20 cellular contexts compared by ENCODE assay signal in the genomic region with DNA sequence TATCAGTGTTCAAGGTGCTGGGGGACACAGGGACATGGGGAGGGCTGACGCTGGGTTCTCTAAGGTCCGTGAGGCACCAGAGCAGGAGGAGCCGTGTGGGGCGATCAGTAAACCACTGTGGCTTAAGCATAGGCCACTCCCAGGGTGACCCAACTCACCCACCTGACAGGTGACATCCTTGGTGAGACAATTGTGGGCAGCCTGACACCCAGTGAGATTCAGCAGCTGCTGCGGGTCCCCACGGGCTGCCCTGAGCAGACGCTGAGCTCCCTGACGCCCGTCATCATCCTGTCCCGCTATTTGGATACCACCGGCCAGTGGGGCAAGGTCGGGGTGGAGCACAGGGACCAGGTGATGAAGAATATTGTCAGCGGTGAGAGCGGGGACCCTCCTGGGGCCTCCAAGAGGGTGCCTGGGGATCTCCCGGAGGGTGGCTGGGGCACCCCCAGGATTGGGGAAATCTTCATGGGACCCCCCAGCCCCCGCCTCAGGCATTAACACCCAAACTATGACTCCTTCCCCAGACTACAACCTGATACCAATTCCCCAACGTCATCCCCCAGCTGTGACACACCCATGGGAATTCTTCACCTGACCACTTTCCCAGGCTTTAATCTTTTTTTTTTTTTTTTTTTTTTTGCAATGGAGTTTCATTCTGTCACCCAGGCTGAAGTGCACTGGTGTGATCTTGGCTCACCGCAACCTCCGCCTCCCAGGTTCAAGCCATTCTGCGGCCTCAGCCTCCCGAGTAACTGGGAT. TPM values are rescaled to one million over a fixed set of nuclear protein-coding genes. Genes with fewer than 3 reads are reported as not detected.
DNase-seq lines count a peak whose midpoint lies in the region; ATAC-seq, FAIRE-seq and TF ChIP-seq lines count a peak whose summit lies in the region.
"Had no signal": no experiment of that assay in that cellular context is flagged by ENCODE, and none has a peak within 500 bp of the region (broad histone marks: within the 10 kb centered on the region; RNA-seq: fewer than 3 reads in every experiment).

No MANE protein-coding gene starts in this region.

- H3K4me3 ChIP-seq in A549, result no peak overlapping the region
- no peak overlapping the region for H3K4me3 ChIP-seq in bronchial epithelial cell (ENCODE audit: low read depth, low read length)
- H3K4me3 ChIP-seq: BLaER1 treated with 17β-estradiol and CSF1 and Interleukin-3, amounts not matched to agents 10 nM and 100 nM; HAP-1 had no signal

- no peak overlapping the region for H3K4me2 ChIP-seq in A549
- H3K4me2 ChIP-seq: BLaER1 treated with 17β-estradiol and CSF1 and Interleukin-3, amounts not matched to agents 10 nM and 100 nM had no signal

- H3K9me3 ChIP-seq in A549, result no peaks in the 10 kb centered on the region
- H3K9me3 ChIP-seq: BLaER1 treated with 17β-estradiol and CSF1 and Interleukin-3, amounts not matched to agents 10 nM and 100 nM; HAP-1 had no signal

- POLR2A ChIA-PET in A549 (lab: Yijun Ruan, JAX), result no interaction called here
- POLR2A ChIA-PET in RWPE1 (lab: Yijun Ruan, JAX; ENCODE audit: low non-redundant PET), result no interaction called here

- no peak for TF ChIP-seq RAD21 in A549 (conservative IDR thresholded peaks at IDR 0.05 in 1 of 2, IDR thresholded peaks at IDR 0.05 in 1 of 2)

- DNase-seq in A549 (ENCODE audit: low read depth in 1 of 2, low spot score in 1 of 2) (no peak), RWPE1 (ENCODE audit: low spot score) (peak; percentile 37), bronchial epithelial cell (ENCODE audit: low read depth) (no peak), RKO (ENCODE audit: low spot score) (no peak), SKM-1 (lab: John Stamatoyannopoulos, UW; ENCODE audit: unreplicated experiment) (no peak)
- DNase-seq: 8988T; ACHN; Calu3; CD4-positive, CD25-positive, alpha-beta regulatory T cell; DMS 273 treated with DMSO at 0.1 percent for 48 hours had no signal

- no peaks in the 10 kb centered on the region for H3K27me3 ChIP-seq in bronchial epithelial cell (ENCODE audit: control insufficient read depth, insufficient read depth, low read length)
- H3K27me3 ChIP-seq: BLaER1 treated with 17β-estradiol and CSF1 and Interleukin-3, amounts not matched to agents 10 nM and 100 nM had no signal

- WGBS in A549 (ENCODE audit: missing lambda C conversion rate), result 54% methylated on average over 15 of the region's 21 CpGs

- H3K27ac ChIP-seq in A549 (no peak overlapping the region), RWPE1 (no peak overlapping the region)
- H3K27ac ChIP-seq: BLaER1 treated with 17β-estradiol and CSF1 and Interleukin-3, amounts not matched to agents 10 nM and 100 nM had no signal

- TF ChIP-seq CTCF in A549 (IDR thresholded peaks at IDR 0.05) (no peak), RWPE1 (conservative IDR thresholded peaks at IDR 0.05; ENCODE audit: low read depth) (no peak), bronchial epithelial cell (IDR thresholded peaks at IDR 0.05; ENCODE audit: insufficient read depth, low read length, severe bottlenecking) (no peak)

- peaks cover 43% of the 10 kb centered on the region for H3K27me3 Mint-ChIP-seq in stimulated activated memory B cell treated with anti-CD40 and anti-IgM and Interleukin-4, amounts not matched to agents 10 μg/mL and 1 μg/mL and 100 μg/mL, for 72 hours
- H3K27me3 Mint-ChIP-seq: CD4-positive, CD25-positive, alpha-beta regulatory T cell had no signal

- no peak for TF ChIP-seq POLR2A in A549 (IDR thresholded peaks at IDR 0.05; ENCODE audit: low read length)

- no peak for FAIRE-seq in A549 (lab: Jason Lieb, UNC)
- FAIRE-seq in bronchial epithelial cell (lab: Jason Lieb, UNC), result peak; percentile 32
- FAIRE-seq: GM12892, GM19239, H1, HepG2, HTR-8/SVneo had no signal

- H3K4me1 Mint-ChIP-seq in stimulated activated memory B cell treated with anti-CD40 and anti-IgM and Interleukin-4, amounts not matched to agents 10 μg/mL and 1 μg/mL and 100 μg/mL, for 72 hours, result peaks cover 7% of the 10 kb centered on the region
- H3K4me1 Mint-ChIP-seq: CD4-positive, CD25-positive, alpha-beta regulatory T cell had no signal

- TF ChIP-seq EP300 in A549 (IDR thresholded peaks at IDR 0.05), result no peak

- peaks cover 3% of the 10 kb centered on the region for H3K9me3 Mint-ChIP-seq in stimulated activated memory B cell treated with anti-CD40 and anti-IgM and Interleukin-4, amounts not matched to agents 10 μg/mL and 1 μg/mL and 100 μg/mL, for 72 hours

- H3K36me3 ChIP-seq in bronchial epithelial cell (ENCODE audit: control insufficient read depth, insufficient read depth, low read length), result no peaks in the 10 kb centered on the region
- H3K36me3 ChIP-seq: BLaER1 treated with 17β-estradiol and CSF1 and Interleukin-3, amounts not matched to agents 10 nM and 100 nM; HAP-1 had no signal

- H3K36me3 Mint-ChIP-seq in stimulated activated memory B cell treated with anti-CD40 and anti-IgM and Interleukin-4, amounts not matched to agents 10 μg/mL and 1 μg/mL and 100 μg/mL, for 72 hours, result no peaks in the 10 kb centered on the region
- H3K36me3 Mint-ChIP-seq: CD4-positive, CD25-positive, alpha-beta regulatory T cell had no signal

- no peaks in the 10 kb centered on the region for H3K4me1 ChIP-seq in A549
- H3K4me1 ChIP-seq: HAP-1 had no signal

- CTCF ChIA-PET in A549 (lab: Yijun Ruan, JAX), result interaction anchor here (0.7 to 1.0 kb wide), 3 partner anchors 25 to 122 kb away, joined by 3 to 6 read pairs (median 4); no protein-coding TSS in a partner anchor
- CTCF ChIA-PET in RWPE1 (lab: Yijun Ruan, JAX), result no interaction called here

- H3K4me3 Mint-ChIP-seq in stimulated activated memory B cell treated with anti-CD40 and anti-IgM and Interleukin-4, amounts not matched to agents 10 μg/mL and 1 μg/mL and 100 μg/mL, for 72 hours, result no peak overlapping the region
- H3K4me3 Mint-ChIP-seq: CD4-positive, CD25-positive, alpha-beta regulatory T cell had no signal

- ATAC-seq in A549 (0 out of 6 replicates have a peak, but pooled peaks have one; percentile 24 to 29), GM19395 (IDR thresholded peaks at IDR 0.05; ENCODE audit: unreplicated experiment) (no peak)
- ATAC-seq in stimulated activated memory B cell treated with anti-CD40 and anti-IgM and Interleukin-4, amounts not matched to agents 10 μg/mL and 1 μg/mL and 100 μg/mL, for 72 hours, result peak; percentile 35
- ATAC-seq: HepG2 had no signal

- H3K27ac Mint-ChIP-seq in stimulated activated memory B cell treated with anti-CD40 and anti-IgM and Interleukin-4, amounts not matched to agents 10 μg/mL and 1 μg/mL and 100 μg/mL, for 72 hours, result no peak overlapping the region

TF ChIP-seq in A549, 52 proteins besides CTCF, POLR2A, EP300 and RAD21 (continues in another document):
- no peak for TF ChIP-seq NFE2L2 (conservative IDR thresholded peaks at IDR 0.05; ENCODE audit: low read length)
- no peak for TF ChIP-seq CEBPB (IDR thresholded peaks at IDR 0.05)
- TF ChIP-seq KDM1A (IDR thresholded peaks at IDR 0.05; ENCODE audit: low read depth), result no peak
- TF ChIP-seq PHF8 (IDR thresholded peaks at IDR 0.05; ENCODE audit: borderline replicate concordance, low read depth), result no peak
- TF ChIP-seq, protein P1, sequence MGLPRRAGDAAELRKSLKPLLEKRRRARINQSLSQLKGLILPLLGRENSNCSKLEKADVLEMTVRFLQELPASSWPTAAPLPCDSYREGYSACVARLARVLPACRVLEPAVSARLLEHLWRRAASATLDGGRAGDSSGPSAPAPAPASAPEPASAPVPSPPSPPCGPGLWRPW (IDR thresholded peaks at IDR 0.05), result no peak
- no peak for TF ChIP-seq ESRRA (IDR thresholded peaks at IDR 0.05; ENCODE audit: borderline replicate concordance, low read length)
- no peak for TF ChIP-seq ZFP36 (IDR thresholded peaks at IDR 0.05; ENCODE audit: borderline replicate concordance, partially characterized antibody)
- TF ChIP-seq HDAC2 (IDR thresholded peaks at IDR 0.05), result no peak
- TF ChIP-seq, protein P2, sequence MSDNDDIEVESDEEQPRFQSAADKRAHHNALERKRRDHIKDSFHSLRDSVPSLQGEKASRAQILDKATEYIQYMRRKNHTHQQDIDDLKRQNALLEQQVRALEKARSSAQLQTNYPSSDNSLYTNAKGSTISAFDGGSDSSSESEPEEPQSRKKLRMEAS (IDR thresholded peaks at IDR 0.05), result no peak

RNA-seq across cellular contexts. Expression of gene SHFL, which starts 33.3 kb away (rescaled TPM):
- polyA plus RNA-seq in A549 (2011; rRNA removed) (9.1 and 10.1 TPM in 2 replicates), A549 (2017; fragmentation: RNase III; extraction: RNeasy Plus Mini Kit Qiagen cat#74134 plus additional on column Dnase treatment) (10.5 to 16.4 TPM (median 12.5 TPM) in 3 replicates)
- 11.7 and 14.0 TPM in 2 replicates for polyA plus RNA-seq in A549 (2012; cell fraction: cytosol; rRNA removed)
- polyA plus RNA-seq in A549 (2012; cell fraction: nucleus; rRNA removed), result 33.6 and 40.8 TPM in 2 replicates
- polyA minus RNA-seq in A549 (2011; rRNA and poly(A)+ RNA removed), result 6.4 and 7.7 TPM in 2 replicates
- 5.0 and 5.5 TPM in 2 replicates for total RNA-seq in bronchial epithelial cell

RNA-seq across cellular contexts. Expression of gene RDH8, which starts 39.5 kb away (rescaled TPM):
- not detected in 2 replicates for polyA plus RNA-seq in A549 (2011; rRNA removed)
- polyA plus RNA-seq in A549 (2012; cell fraction: cytosol; rRNA removed), result not detected in 2 replicates
- not detected in 2 replicates for polyA plus RNA-seq in A549 (2012; cell fraction: nucleus; rRNA removed)
- polyA plus RNA-seq in A549 (2017; fragmentation: RNase III; extraction: RNeasy Plus Mini Kit Qiagen cat#74134 plus additional on column Dnase treatment), result 0.05 TPM in 1 of 3 replicates, not detected in the others
- not detected in 2 replicates for polyA minus RNA-seq in A549 (2011; rRNA and poly(A)+ RNA removed)
- not detected in 2 replicates for total RNA-seq in bronchial epithelial cell
- total RNA-seq: Calu3; CD4-positive, CD25-positive, alpha-beta regulatory T cell; G401; H1; HepG2 had no signal
- polyA plus RNA-seq: CD4-positive, CD25-positive, alpha-beta regulatory T cell; HepG2 had no signal

RNA-seq across cellular contexts. Expression of gene COL5A3, which starts 42.5 kb away (rescaled TPM):
- polyA plus RNA-seq in A549 (2011; rRNA removed) (0.11 and 0.12 TPM in 2 replicates), A549 (2017; fragmentation: RNase III; extraction: RNeasy Plus Mini Kit Qiagen cat#74134 plus additional on column Dnase treatment) (0.24 to 0.47 TPM (median 0.36 TPM) in 3 replicates)
- polyA plus RNA-seq in A549 (2012; cell fraction: cytosol; rRNA removed), result 0.07 and 0.09 TPM in 2 replicates
- 0.24 and 0.36 TPM in 2 replicates for polyA plus RNA-seq in A549 (2012; cell fraction: nucleus; rRNA removed)
- polyA minus RNA-seq in A549 (2011; rRNA and poly(A)+ RNA removed), result 0.10 and 0.12 TPM in 2 replicates
- total RNA-seq in bronchial epithelial cell, result 0.51 and 0.79 TPM in 2 replicates
- total RNA-seq: G401 had no signal
- polyA plus RNA-seq: HepG2 had no signal

RNA-seq across cellular contexts. Expression of gene ANGPTL6, which starts 49.7 kb away (rescaled TPM):
- polyA plus RNA-seq in A549 (2011; rRNA removed) (0.04 and 0.19 TPM in 2 replicates), A549 (2017; fragmentation: RNase III; extraction: RNeasy Plus Mini Kit Qiagen cat#74134 plus additional on column Dnase treatment) (0.12 to 0.31 TPM (median 0.18 TPM) in 3 replicates)
- polyA plus RNA-seq in A549 (2012; cell fraction: cytosol; rRNA removed), result 0.08 and 0.11 TPM in 2 replicates
- 0.34 and 0.50 TPM in 2 replicates for polyA plus RNA-seq in A549 (2012; cell fraction: nucleus; rRNA removed)
- polyA minus RNA-seq in A549 (2011; rRNA and poly(A)+ RNA removed), result 0.24 and 0.33 TPM in 2 replicates
- total RNA-seq in bronchial epithelial cell, result under 0.01 TPM in 1 of 2 replicates, not detected in the other
- total RNA-seq: H1 had no signal

RNA-seq across cellular contexts. Expression of gene PPAN, which starts 53.4 kb away (rescaled TPM):
- 26.6 and 30.8 TPM in 2 replicates for polyA plus RNA-seq in A549 (2011; rRNA removed)
- 62.0 and 66.6 TPM in 2 replicates for polyA plus RNA-seq in A549 (2012; cell fraction: cytosol; rRNA removed)
- 125 and 154 TPM in 2 replicates for polyA plus RNA-seq in A549 (2012; cell fraction: nucleus; rRNA removed)
- 64.0 to 68.1 TPM (median 65.0 TPM) in 3 replicates for polyA plus RNA-seq in A549 (2017; fragmentation: RNase III; extraction: RNeasy Plus Mini Kit Qiagen cat#74134 plus additional on column Dnase treatment)
- 114 and 119 TPM in 2 replicates for polyA minus RNA-seq in A549 (2011; rRNA and poly(A)+ RNA removed)
- 41.5 and 45.3 TPM in 2 replicates for total RNA-seq in bronchial epithelial cell
